ENCODE assay signal across 27 cellular contexts in genomic region chr4:27186710-27187109, GRCh38.
"Had no signal": no experiment of that assay in that cellular context is flagged by ENCODE, and none has a peak within 500 bp of the region (broad histone marks: within the 10 kb centered on the region; RNA-seq: fewer than 3 reads in every experiment).

No MANE protein-coding gene starts in this region.

- FAIRE-seq: urothelium cell line had no signal

- DNase-seq: stimulated activated CD4-positive, alpha-beta T cell treated with anti-CD3 and anti-CD28 coated beads, Interleukin-2, amount 100 ng/mL, for 48 hours; stimulated activated CD4-positive, alpha-beta T cell treated with anti-CD3 and anti-CD28 coated beads, Interleukin-4, amount 100 ng/mL, for 1 hour; stimulated activated CD4-positive, alpha-beta T cell treated with anti-CD3 and anti-CD28 coated beads, Interleukin-4, amount 100 ng/mL, for 24 hours; stimulated activated CD4-positive, alpha-beta T cell treated with anti-CD3 and anti-CD28 coated beads, Interleukin-4, amount 100 ng/mL, for 4 hours; stimulated activated CD8-positive, alpha-beta memory T cell treated with anti-CD3 and anti-CD28 coated beads, Interleukin-4, amount 100 ng/mL, for 48 hours; stimulated activated naive B cell treated with anti-CD40 and anti-IgM and Interleukin-4, amounts not matched to agents 10 μg/mL and 1 μg/mL and 100 μg/mL, for 72 hours; stimulated activated naive CD4-positive, alpha-beta T cell; stimulated activated naive CD4-positive, alpha-beta T cell treated with Interleukin-2 at 50 U/mL for 16 hours; stimulated activated naive CD8-positive, alpha-beta T cell treated with anti-CD3 and anti-CD28 coated beads, Interleukin-15, amount 100 ng/mL, for 72 hours; stimulated activated naive CD8-positive, alpha-beta T cell treated with anti-CD3 and anti-CD28 coated beads, Interleukin-15, Interleukin-2, amounts not matched to agents 100 U/mL and 50 U/mL, for 24 hours; stomach; substantia nigra; testis; thyroid gland; tibial artery; transverse colon; trophoblast cell; upper lobe of left lung; upper lobe of right lung; uterus had no signal

- ATAC-seq: stimulated activated effector memory CD8-positive, alpha-beta T cell treated with anti-CD3 and anti-CD28 coated beads, Interleukin-12 subunit alpha, Interleukin-12 subunit beta, amount 100 ng/mL, for 72 hours; stimulated activated memory B cell treated with anti-CD40 and anti-IgM and Interleukin-4, amounts not matched to agents 10 μg/mL and 1 μg/mL and 100 μg/mL, for 72 hours; stimulated activated naive B cell treated with anti-CD40 and anti-IgM and Interleukin-4, amounts not matched to agents 10 μg/mL and 1 μg/mL and 100 μg/mL, for 72 hours; stimulated activated naive CD8-positive, alpha-beta T cell treated with anti-CD3 and anti-CD28 coated beads, Interleukin-15, amount 100 ng/mL, for 72 hours; stimulated activated naive CD8-positive, alpha-beta T cell treated with anti-CD3 and anti-CD28 coated beads, Interleukin-15, Interleukin-2, amounts not matched to agents 100 U/mL and 50 U/mL, for 24 hours; upper lobe of right lung had no signal

- H3K36me3 ChIP-seq: stomach, suprapubic skin, thoracic aorta, thyroid gland, tibial artery, tibial nerve, transverse colon, upper lobe of left lung, upper lobe of right lung, uterus, vagina had no signal

- H3K4me3 ChIP-seq: stomach, suprapubic skin, testis, thoracic aorta, thyroid gland, tibial artery, tibial nerve, transverse colon, upper lobe of left lung, upper lobe of right lung, uterus, vagina had no signal

- H3K4me1 ChIP-seq: stomach, suprapubic skin, testis, thyroid gland, tibial artery, tibial nerve, upper lobe of left lung, upper lobe of right lung, uterus, vagina had no signal

- H3K9me3 ChIP-seq: stomach, suprapubic skin, testis, thoracic aorta, thyroid gland, tibial artery, tibial nerve, transverse colon, upper lobe of left lung, upper lobe of right lung, uterus, vagina had no signal

- H3K27ac ChIP-seq: stomach, suprapubic skin, testis, thoracic aorta, thyroid gland, tibial artery, tibial nerve, transverse colon, upper lobe of left lung, upper lobe of right lung, uterus, vagina had no signal

- H3K27me3 ChIP-seq: stomach, suprapubic skin, testis, thyroid gland, tibial artery, tibial nerve, transverse colon, upper lobe of left lung, upper lobe of right lung, uterus, vagina had no signal
